In genomic region chr2:239379641-239380170, GRCh38 we compare ENCODE assay signal across 13 cellular contexts. TPM values are rescaled to one million over a fixed set of nuclear protein-coding genes. Genes with fewer than 3 reads are reported as not detected.
DNase-seq lines count a peak whose midpoint lies in the region; ATAC-seq and TF ChIP-seq lines count a peak whose summit lies in the region.
"Had no signal": no experiment of that assay in that cellular context is flagged by ENCODE, and none has a peak within 500 bp of the region (broad histone marks: within the 10 kb centered on the region; RNA-seq: fewer than 3 reads in every experiment).

No MANE protein-coding gene starts in this region.

- H3K9me3 ChIP-seq in SK-N-SH, result no peaks in the 10 kb centered on the region
- H3K9me3 ChIP-seq in HCT116 (ENCODE audit: control insufficient read depth in 1 of 2, insufficient read depth in 1 of 2, low read depth in 1 of 2, low read length in 2 of 2), result no peaks in the 10 kb centered on the region
- no peaks in the 10 kb centered on the region for H3K9me3 ChIP-seq in gastroesophageal sphincter
- H3K9me3 ChIP-seq: body of pancreas, thyroid gland had no signal

- TF ChIP-seq RAD21 in SK-N-SH (IDR thresholded peaks at IDR 0.05; ENCODE audit: low read length), result peak; percentile 7; the same call in 1 of the 2 replicates
- TF ChIP-seq RAD21 in HCT116 (IDR thresholded peaks at IDR 0.05; ENCODE audit: low read depth), result peak; percentile 51

- peak overlapping the region; percentile 57 for H3K27ac Mint-ChIP-seq in dendritic cell treated with granulocyte-macrophage colony-stimulating factor and Interleukin-4, amounts not matched to agents 40 ng/mL and 50 ng/mL, for 4 days
- no peak overlapping the region for H3K27ac Mint-ChIP-seq in natural killer cell treated with Interleukin-12 subunit alpha and Interleukin-12 subunit beta and Interleukin-15 and Interleukin-18, amount 100 ng/mL, for 72 hours
- no peak overlapping the region for H3K27ac Mint-ChIP-seq in stimulated activated effector memory CD8-positive, alpha-beta T cell treated with anti-CD3 and anti-CD28 coated beads, Interleukin-12 subunit alpha, Interleukin-12 subunit beta, amount 100 ng/mL, for 72 hours

- TF ChIP-seq POLR2A in HCT116 (IDR thresholded peaks at IDR 0.05; ENCODE audit: borderline replicate concordance, extremely low read depth, insufficient read depth, insufficient read length) (no peak), gastroesophageal sphincter (IDR thresholded peaks at IDR 0.05) (no peak)

- no peaks in the 10 kb centered on the region for H3K27me3 Mint-ChIP-seq in dendritic cell treated with granulocyte-macrophage colony-stimulating factor and Interleukin-4, amounts not matched to agents 40 ng/mL and 50 ng/mL, for 4 days
- H3K27me3 Mint-ChIP-seq in natural killer cell treated with Interleukin-12 subunit alpha and Interleukin-12 subunit beta and Interleukin-15 and Interleukin-18, amount 100 ng/mL, for 72 hours, result peaks cover 0 to 2% of the 10 kb centered on the region in 2 donors

- H3K27ac ChIP-seq in SK-N-SH (ENCODE audit: low read depth in 2 of 2, low read length in 1 of 2) (no peak overlapping the region; a peak in 1 of 4 replicates), HCT116 (ENCODE audit: low read depth, low read length) (no peak overlapping the region), gastroesophageal sphincter (peak overlapping the region in 1 of 4 donors; percentile 13)
- H3K27ac ChIP-seq: body of pancreas, thyroid gland had no signal

- no peak overlapping the region for H3K4me3 Mint-ChIP-seq in dendritic cell treated with granulocyte-macrophage colony-stimulating factor and Interleukin-4, amounts not matched to agents 40 ng/mL and 50 ng/mL, for 4 days
- H3K4me3 Mint-ChIP-seq in natural killer cell treated with Interleukin-12 subunit alpha and Interleukin-12 subunit beta and Interleukin-15 and Interleukin-18, amount 100 ng/mL, for 72 hours, result no peak overlapping the region
- H3K4me3 Mint-ChIP-seq in stimulated activated effector memory CD8-positive, alpha-beta T cell treated with anti-CD3 and anti-CD28 coated beads, Interleukin-12 subunit alpha, Interleukin-12 subunit beta, amount 100 ng/mL, for 72 hours, result no peak overlapping the region

- no TSS peak for BruUV-seq in HCT116 (replicated peaks; lab: Mats Ljungman, UMichigan)

- CTCF ChIA-PET in SK-N-SH (lab: Yijun Ruan, JAX), result interaction anchor here (1.0 to 1.9 kb wide), 5 partner anchors 13 to 613 kb away, joined by 3 to 6 read pairs (median 5); no protein-coding TSS in a partner anchor
- CTCF ChIA-PET in HCT116 (lab: Charles Lee), result no interaction called here

- DNase-seq in SK-N-SH (no peak), HCT116 (ENCODE audit: low read depth, low spot score) (no peak)
- DNase-seq in natural killer cell treated with Interleukin-12 subunit alpha and Interleukin-12 subunit beta and Interleukin-15 and Interleukin-18, amount 100 ng/mL, for 72 hours (ENCODE audit: low spot score), result peak; percentile 2
- DNase-seq in stimulated activated effector memory CD8-positive, alpha-beta T cell treated with anti-CD3 and anti-CD28 coated beads, Interleukin-12 subunit alpha, Interleukin-12 subunit beta, amount 100 ng/mL, for 72 hours (ENCODE audit: low spot score in 2 of 2), result no peak
- DNase-seq: Karpas-422, NCI-H1694 treated with DMSO at 0.1 percent for 48 hours, NCI-H510A treated with DMSO at 0.1 percent for 48 hours had no signal

- RAD21 ChIA-PET in HCT116 (lab: Charles Lee; ENCODE audit: low non-redundant PET in 1 of 2, low total read pairs in 2 of 2, uncharacterized antibody in 2 of 2, unreplicated experiment in 2 of 2), result no interaction called here

- no peak for TF ChIP-seq CTCF in SK-N-SH (IDR thresholded peaks at IDR 0.05)
- TF ChIP-seq CTCF in HCT116 (IDR thresholded peaks at IDR 0.05 in 2 of 3, conservative IDR thresholded peaks at IDR 0.05 in 1 of 3; ENCODE audit: borderline replicate concordance in 1 of 3, insufficient read depth in 1 of 3, low read depth in 2 of 3, low read length in 2 of 3), result peak in 1 of 3 experiments; percentile 42; a peak in 2 of 6 replicates
- no peak for TF ChIP-seq CTCF in gastroesophageal sphincter (IDR thresholded peaks at IDR 0.05)

- H3K9ac ChIP-seq in SK-N-SH (no peak overlapping the region), HCT116 (ENCODE audit: low read length) (no peak overlapping the region)

- no peak overlapping the region for H2AFZ ChIP-seq in SK-N-SH (ENCODE audit: low read depth)
- no peak overlapping the region for H2AFZ ChIP-seq in HCT116 (ENCODE audit: low read depth, low read length, poor library complexity, severe bottlenecking)

- H3K79me2 ChIP-seq in SK-N-SH (ENCODE audit: insufficient read depth) (no peaks in the 10 kb centered on the region; the same call in 1 of the 2 replicates), HCT116 (ENCODE audit: insufficient read depth, low read length) (peaks cover 15% of the 10 kb centered on the region)

- H3K4me2 ChIP-seq in SK-N-SH (no peak overlapping the region), HCT116 (ENCODE audit: low read length) (no peak overlapping the region)

- TF ChIP-seq EP300 in SK-N-SH (IDR thresholded peaks at IDR 0.05; ENCODE audit: borderline replicate concordance in 1 of 2, low read depth in 1 of 2, low read length in 1 of 2) (no peak), gastroesophageal sphincter (IDR thresholded peaks at IDR 0.05) (no peak)

- 95% methylated on average over 16 of the region's 19 CpGs for WGBS in SK-N-SH (ENCODE audit: low lambda C conversion rate)
- WGBS in gastroesophageal sphincter (ENCODE audit: low coverage in 1 of 2), 2 donors, result 91 to 98% methylated on average over 13 to 14 of the region's 19 CpGs

- H3K9me3 Mint-ChIP-seq in dendritic cell treated with granulocyte-macrophage colony-stimulating factor and Interleukin-4, amounts not matched to agents 40 ng/mL and 50 ng/mL, for 4 days, result no peaks in the 10 kb centered on the region
- no peaks in the 10 kb centered on the region for H3K9me3 Mint-ChIP-seq in natural killer cell treated with Interleukin-12 subunit alpha and Interleukin-12 subunit beta and Interleukin-15 and Interleukin-18, amount 100 ng/mL, for 72 hours
- H3K9me3 Mint-ChIP-seq in stimulated activated effector memory CD8-positive, alpha-beta T cell treated with anti-CD3 and anti-CD28 coated beads, Interleukin-12 subunit alpha, Interleukin-12 subunit beta, amount 100 ng/mL, for 72 hours, result no peaks in the 10 kb centered on the region

- H3K27me3 ChIP-seq in SK-N-SH (ENCODE audit: insufficient read depth) (no peaks in the 10 kb centered on the region), HCT116 (ENCODE audit: insufficient read depth, low read length) (no peaks in the 10 kb centered on the region), gastroesophageal sphincter (no peaks in the 10 kb centered on the region)
- H3K27me3 ChIP-seq: body of pancreas, thyroid gland had no signal

- H3K9me2 ChIP-seq in SK-N-SH (no peaks in the 10 kb centered on the region), HCT116 (ENCODE audit: insufficient read depth) (no peaks in the 10 kb centered on the region)

- no peaks in the 10 kb centered on the region for H3K36me3 ChIP-seq in SK-N-SH (replicated peaks in 1 of 2; ENCODE audit: control insufficient read depth in 1 of 2, insufficient read depth in 2 of 2, low read length in 1 of 2)
- H3K36me3 ChIP-seq in HCT116 (ENCODE audit: control insufficient read depth in 1 of 2, insufficient read depth in 2 of 2, low read length in 2 of 2), result no peaks in the 10 kb centered on the region
- H3K36me3 ChIP-seq in gastroesophageal sphincter, result peaks cover 0 to 17% of the 10 kb centered on the region in 2 donors
- H3K36me3 ChIP-seq: thyroid gland had no signal

- H3K36me3 Mint-ChIP-seq in dendritic cell treated with granulocyte-macrophage colony-stimulating factor and Interleukin-4, amounts not matched to agents 40 ng/mL and 50 ng/mL, for 4 days (ENCODE audit: low read depth), result peaks cover 34% of the 10 kb centered on the region
- H3K36me3 Mint-ChIP-seq in natural killer cell treated with Interleukin-12 subunit alpha and Interleukin-12 subunit beta and Interleukin-15 and Interleukin-18, amount 100 ng/mL, for 72 hours, result no peaks in the 10 kb centered on the region
- H3K36me3 Mint-ChIP-seq in stimulated activated effector memory CD8-positive, alpha-beta T cell treated with anti-CD3 and anti-CD28 coated beads, Interleukin-12 subunit alpha, Interleukin-12 subunit beta, amount 100 ng/mL, for 72 hours, result peaks cover 5% of the 10 kb centered on the region

- H3K4me1 ChIP-seq in SK-N-SH (ENCODE audit: control insufficient read depth in 1 of 2, insufficient read depth in 2 of 2, low read depth in 1 of 2, low read length in 1 of 2), result peaks cover 0 to 27% of the 10 kb centered on the region in 2 experiments; a peak in 1 of 4 replicates
- H3K4me1 ChIP-seq in HCT116 (ENCODE audit: control insufficient read depth in 1 of 2, insufficient read depth in 2 of 2, low read length in 2 of 2), result no peaks in the 10 kb centered on the region
- peaks cover 0 to 55% (median 3%) of the 10 kb centered on the region in 3 donors for H3K4me1 ChIP-seq in gastroesophageal sphincter
- H3K4me1 ChIP-seq: body of pancreas had no signal

- POLR2A ChIA-PET in SK-N-SH (lab: Yijun Ruan, JAX), result no interaction called here
- POLR2A ChIA-PET in HCT116 (lab: Charles Lee), result no interaction called here

- H3F3A ChIP-seq in SK-N-SH (replicated peaks; ENCODE audit: insufficient read depth), result no peaks in the 10 kb centered on the region

- ATAC-seq in SK-N-SH treated with all-trans-retinoic acid at 6 μM for 48 hours (no peak), HCT116 (peak; percentile 45), GM21515 (IDR thresholded peaks at IDR 0.05; ENCODE audit: unreplicated experiment) (no peak), gastroesophageal sphincter (no peak)
- no peak for ATAC-seq in natural killer cell treated with Interleukin-12 subunit alpha and Interleukin-12 subunit beta and Interleukin-15 and Interleukin-18, amount 100 ng/mL, for 72 hours
- no peak for ATAC-seq in stimulated activated effector memory CD8-positive, alpha-beta T cell treated with anti-CD3 and anti-CD28 coated beads, Interleukin-12 subunit alpha, Interleukin-12 subunit beta, amount 100 ng/mL, for 72 hours
- ATAC-seq: body of pancreas had no signal

- H3K4me3 ChIP-seq in SK-N-SH (ENCODE audit: low read depth in 2 of 2, low read length in 1 of 2) (no peak overlapping the region), HCT116 (replicated peaks in 1 of 2; ENCODE audit: low read depth in 1 of 2, low read length in 2 of 2) (no peak overlapping the region), gastroesophageal sphincter (no peak overlapping the region)
- H3K4me3 ChIP-seq: body of pancreas, thyroid gland had no signal

- intact Hi-C loops in HCT116 (cut with micrococcal nuclease), result loop anchor here (5.0 kb wide), 1 partner anchor 503 kb away; no protein-coding TSS in a partner anchor
- intact Hi-C loops in dendritic cell treated with granulocyte-macrophage colony-stimulating factor and Interleukin-4, amounts not matched to agents 40 ng/mL and 50 ng/mL, for 4 days (cut with micrococcal nuclease), result loop anchor here (10.0 kb wide), 1 partner anchor 615 kb away; no protein-coding TSS in a partner anchor

- H4K20me1 ChIP-seq in SK-N-SH (ENCODE audit: insufficient read depth), result no peaks in the 10 kb centered on the region
- H4K20me1 ChIP-seq in HCT116 (ENCODE audit: insufficient read depth), result no peaks in the 10 kb centered on the region

- H3K4me1 Mint-ChIP-seq in dendritic cell treated with granulocyte-macrophage colony-stimulating factor and Interleukin-4, amounts not matched to agents 40 ng/mL and 50 ng/mL, for 4 days (ENCODE audit: low read depth), result peaks cover 54% of the 10 kb centered on the region
- peaks cover 16 to 24% of the 10 kb centered on the region in 2 donors for H3K4me1 Mint-ChIP-seq in natural killer cell treated with Interleukin-12 subunit alpha and Interleukin-12 subunit beta and Interleukin-15 and Interleukin-18, amount 100 ng/mL, for 72 hours (ENCODE audit: low read depth in 2 of 2)
- H3K4me1 Mint-ChIP-seq in stimulated activated effector memory CD8-positive, alpha-beta T cell treated with anti-CD3 and anti-CD28 coated beads, Interleukin-12 subunit alpha, Interleukin-12 subunit beta, amount 100 ng/mL, for 72 hours, result peaks cover 37% of the 10 kb centered on the region

RNA-seq across cellular contexts. Expression of gene HDAC4, which starts 21.1 kb away (rescaled TPM):
- polyA plus RNA-seq in SK-N-SH (2012; rRNA removed), result 3.9 and 5.5 TPM in 2 replicates
- 3.1 and 3.9 TPM in 2 replicates for polyA plus RNA-seq in SK-N-SH (2012; cell fraction: cytosol; rRNA removed)
- polyA plus RNA-seq in SK-N-SH (2012; cell fraction: nucleus; rRNA removed), result 16.0 and 17.0 TPM in 2 replicates
- total RNA-seq in HCT116 (2021; ENCODE audit: unreplicated experiment) (47.6 TPM), gastroesophageal sphincter (100 to 1,000 TPM in 1 of 4 donors, 10 to 100 TPM in 3; 41.3 to 104 (median 85.8) TPM)
- 11.0 and 13.8 TPM in 2 replicates for polyA plus RNA-seq in HCT116 (2012)
- 10 to 100 TPM; 22.3 to 48.6 TPM for total RNA-seq in natural killer cell treated with Interleukin-12 subunit alpha and Interleukin-12 subunit beta and Interleukin-15 and Interleukin-18, amount 100 ng/mL, for 72 hours
